21 cellular contexts compared by ENCODE assay signal in genomic region chr3:122508135-122508914, GRCh38. TPM values are rescaled to one million over a fixed set of nuclear protein-coding genes. Genes with fewer than 3 reads are reported as not detected.
DNase-seq lines count a peak whose midpoint lies in the region; ATAC-seq and TF ChIP-seq lines count a peak whose summit lies in the region.
"Had no signal": no experiment of that assay in that cellular context is flagged by ENCODE, and none has a peak within 500 bp of the region (broad histone marks: within the 10 kb centered on the region; RNA-seq: fewer than 3 reads in every experiment).

No MANE protein-coding gene starts in this region.

- CTCF ChIA-PET in OCI-LY7 (lab: Charles Lee; ENCODE audit: unreplicated experiment), result no interaction called here
- CTCF ChIA-PET in Calu3 (lab: Charles Lee), result no interaction called here

- peaks cover 41% of the 10 kb centered on the region for H4K20me1 ChIP-seq in OCI-LY7 (ENCODE audit: insufficient read depth, low read length)

- no peak for DNase-seq in activated T-cell treated with anti-CD3 and anti-CD28 coated beads, Interleukin-2, amount 50 U/mL, for 4 hours
- DNase-seq in activated T-cell treated with anti-CD3 and anti-CD28 coated beads, Interleukin-2, amount 50 U/mL, for 1 hour, result no peak
- DNase-seq in SK-MEL-5 (ENCODE audit: low read depth, low spot score) (peak; percentile 17), OCI-LY7 (ENCODE audit: low spot score) (no peak), Calu3 (no peak)
- no peak for DNase-seq in effector memory CD8-positive, alpha-beta T cell
- DNase-seq in stimulated activated effector memory CD8-positive, alpha-beta T cell treated with anti-CD3 and anti-CD28 coated beads, Interleukin-12 subunit alpha, Interleukin-12 subunit beta, amount 100 ng/mL, for 72 hours (ENCODE audit: low spot score in 2 of 2), result no peak
- DNase-seq: activated gamma-delta T cell, colonic mucosa, DMS53, foreskin fibroblast, IMR-90, NCI-H2029 treated with DMSO at 0.1 percent for 48 hours, NCI-H510A treated with DMSO at 0.1 percent for 48 hours, SHP77, upper lobe of left lung had no signal

- POLR2A ChIA-PET in OCI-LY7 (lab: Charles Lee), result interaction anchor here (0.6 to 1.1 kb wide), 3 partner anchors 10 to 30 kb away, joined by 3 to 4 read pairs (median 3); no protein-coding TSS in a partner anchor

- peaks cover 7% of the 10 kb centered on the region for H3K9me3 Mint-ChIP-seq in activated T-cell treated with anti-CD3 and anti-CD28 coated beads, Interleukin-2, amount 50 U/mL, for 4 hours
- H3K9me3 Mint-ChIP-seq in effector memory CD8-positive, alpha-beta T cell, result peaks cover 0 to 3% of the 10 kb centered on the region in 2 donors
- H3K9me3 Mint-ChIP-seq in stimulated activated effector memory CD8-positive, alpha-beta T cell treated with anti-CD3 and anti-CD28 coated beads, Interleukin-12 subunit alpha, Interleukin-12 subunit beta, amount 100 ng/mL, for 72 hours, result no peaks in the 10 kb centered on the region
- H3K9me3 Mint-ChIP-seq in Calu3 (ENCODE audit: low read depth, unreplicated experiment), result no peaks in the 10 kb centered on the region

- no TSS peak for BruUV-seq in OCI-LY7 (replicated peaks; lab: Mats Ljungman, UMichigan)
- BruUV-seq in Calu3 (replicated peaks; lab: Mats Ljungman, UMichigan), result no TSS peak

- intact Hi-C loops in OCI-LY7 (cut with micrococcal nuclease; ENCODE audit: unreplicated experiment), result no loop called here
- intact Hi-C loops in Calu3 (cut with micrococcal nuclease; ENCODE audit: unreplicated experiment), result no loop called here

- no peak overlapping the region for H3K27ac ChIP-seq in OCI-LY7 (ENCODE audit: low read depth, low read length, poor library complexity, severe bottlenecking)
- H3K27ac ChIP-seq: A549, colonic mucosa, upper lobe of left lung, VCaP had no signal

- no peaks in the 10 kb centered on the region; the same call in 1 of the 2 replicates for H3K9me3 ChIP-seq in OCI-LY7 (ENCODE audit: low read length)
- H3K9me3 ChIP-seq: A549, body of pancreas, colonic mucosa, upper lobe of left lung had no signal

- H3K79me2 ChIP-seq in OCI-LY7 (ENCODE audit: insufficient read depth, low read depth, low read length), result peaks cover 100% of the 10 kb centered on the region

- peaks cover 77% of the 10 kb centered on the region for H3K4me1 Mint-ChIP-seq in activated T-cell treated with anti-CD3 and anti-CD28 coated beads, Interleukin-2, amount 50 U/mL, for 4 hours (ENCODE audit: low read depth)
- H3K4me1 Mint-ChIP-seq in effector memory CD8-positive, alpha-beta T cell (ENCODE audit: low read depth in 2 of 2), result peaks cover 43 to 63% of the 10 kb centered on the region in 2 donors
- H3K4me1 Mint-ChIP-seq in stimulated activated effector memory CD8-positive, alpha-beta T cell treated with anti-CD3 and anti-CD28 coated beads, Interleukin-12 subunit alpha, Interleukin-12 subunit beta, amount 100 ng/mL, for 72 hours, result peaks cover 74% of the 10 kb centered on the region
- H3K4me1 Mint-ChIP-seq in Calu3 (ENCODE audit: low read depth, unreplicated experiment), result peaks cover 42% of the 10 kb centered on the region

- H3K27ac Mint-ChIP-seq in effector memory CD8-positive, alpha-beta T cell, result peak overlapping the region in 1 of 2 donors; percentile 35
- H3K27ac Mint-ChIP-seq in stimulated activated effector memory CD8-positive, alpha-beta T cell treated with anti-CD3 and anti-CD28 coated beads, Interleukin-12 subunit alpha, Interleukin-12 subunit beta, amount 100 ng/mL, for 72 hours, result peak overlapping the region; percentile 23
- H3K27ac Mint-ChIP-seq in Calu3 (ENCODE audit: unreplicated experiment), result no peak overlapping the region

- peak; percentile 67 to 70 for ATAC-seq in activated T-cell treated with anti-CD3 and anti-CD28 coated beads, Interleukin-2, amount 50 U/mL, for 4 hours
- peak; percentile 73 for ATAC-seq in effector memory CD8-positive, alpha-beta T cell (replicated peaks)
- peak; percentile 84 for ATAC-seq in stimulated activated effector memory CD8-positive, alpha-beta T cell treated with anti-CD3 and anti-CD28 coated beads, Interleukin-12 subunit alpha, Interleukin-12 subunit beta, amount 100 ng/mL, for 72 hours
- ATAC-seq in GM21529 (IDR thresholded peaks at IDR 0.05; ENCODE audit: unreplicated experiment), result no peak
- ATAC-seq: A549 had no signal

- H3K4me2 ChIP-seq in OCI-LY7 (ENCODE audit: low read length), result no peak overlapping the region
- H3K4me2 ChIP-seq: A549 had no signal

- peaks cover 62% of the 10 kb centered on the region for H3K36me3 ChIP-seq in OCI-LY7 (ENCODE audit: insufficient read depth, low read length)
- H3K36me3 ChIP-seq: colonic mucosa, upper lobe of left lung had no signal

- no peak overlapping the region for H3K4me3 Mint-ChIP-seq in activated T-cell treated with anti-CD3 and anti-CD28 coated beads, Interleukin-2, amount 50 U/mL, for 4 hours
- H3K4me3 Mint-ChIP-seq in effector memory CD8-positive, alpha-beta T cell, result peak overlapping the region in 1 of 2 donors; percentile 41
- no peak overlapping the region for H3K4me3 Mint-ChIP-seq in stimulated activated effector memory CD8-positive, alpha-beta T cell treated with anti-CD3 and anti-CD28 coated beads, Interleukin-12 subunit alpha, Interleukin-12 subunit beta, amount 100 ng/mL, for 72 hours
- no peak overlapping the region for H3K4me3 Mint-ChIP-seq in Calu3 (ENCODE audit: low read depth, unreplicated experiment)
- H3K4me3 Mint-ChIP-seq: CD14-positive monocyte had no signal

- in situ Hi-C loops in SK-MEL-5 (cut with HindIII; ENCODE audit: low pct_unique_long_range_greater_than_20kb, low sequenced_read_pairs), result no loop called here

- H3K36me3 Mint-ChIP-seq in activated T-cell treated with anti-CD3 and anti-CD28 coated beads, Interleukin-2, amount 50 U/mL, for 4 hours (ENCODE audit: insufficient read depth), result peaks cover 27% of the 10 kb centered on the region
- H3K36me3 Mint-ChIP-seq in effector memory CD8-positive, alpha-beta T cell (ENCODE audit: insufficient read depth), result no peaks in the 10 kb centered on the region
- H3K36me3 Mint-ChIP-seq in stimulated activated effector memory CD8-positive, alpha-beta T cell treated with anti-CD3 and anti-CD28 coated beads, Interleukin-12 subunit alpha, Interleukin-12 subunit beta, amount 100 ng/mL, for 72 hours, result peaks cover 8% of the 10 kb centered on the region
- H3K36me3 Mint-ChIP-seq in Calu3 (ENCODE audit: insufficient read depth, unreplicated experiment), result peaks cover 2% of the 10 kb centered on the region

- no peaks in the 10 kb centered on the region for H3K27me3 Mint-ChIP-seq in activated T-cell treated with anti-CD3 and anti-CD28 coated beads, Interleukin-2, amount 50 U/mL, for 4 hours (ENCODE audit: low read depth)
- no peaks in the 10 kb centered on the region for H3K27me3 Mint-ChIP-seq in effector memory CD8-positive, alpha-beta T cell
- H3K27me3 Mint-ChIP-seq in Calu3 (ENCODE audit: unreplicated experiment), result no peaks in the 10 kb centered on the region

- no peaks in the 10 kb centered on the region for H3K9me2 ChIP-seq in OCI-LY7 (ENCODE audit: insufficient read depth, low read length)

- TF ChIP-seq CTCF in OCI-LY7 (conservative IDR thresholded peaks at IDR 0.05; ENCODE audit: low read length), result no peak
- TF ChIP-seq CTCF in Calu3 (IDR thresholded peaks at IDR 0.05; ENCODE audit: unreplicated experiment), result no peak

- H3K4me3 ChIP-seq in OCI-LY7 (ENCODE audit: low read depth, low read length, poor library complexity, severe bottlenecking), result no peak overlapping the region
- H3K4me3 ChIP-seq: A549, body of pancreas, colonic mucosa, upper lobe of left lung had no signal

- no peak overlapping the region for H2AFZ ChIP-seq in OCI-LY7 (ENCODE audit: low read length)

- H3K4me1 ChIP-seq in OCI-LY7 (ENCODE audit: insufficient read depth, low read length, poor library complexity, severe bottlenecking), result peaks cover 15% of the 10 kb centered on the region
- H3K4me1 ChIP-seq: colonic mucosa had no signal

RNA-seq across cellular contexts. Expression of gene KPNA1, which starts 6.4 kb away (rescaled TPM):
- 10 to 100 TPM; 56.4 to 61.2 (median 61.2) TPM for total RNA-seq in activated T-cell treated with anti-CD3 and anti-CD28 coated beads, Interleukin-2, amount 50 U/mL, for 4 hours
- 26.0 and 34.8 TPM in 2 replicates for total RNA-seq in SK-MEL-5 (2014; rRNA removed; shearing (Covaris generic))
- polyA plus RNA-seq in SK-MEL-5 (2015; cell fraction: cytosol; rRNA removed), result 33.7 and 36.1 TPM in 2 replicates
- 89.7 and 100 TPM in 2 replicates for polyA plus RNA-seq in SK-MEL-5 (2015; cell fraction: nucleus; rRNA removed)
- 20.0 and 24.6 TPM in 2 replicates for total RNA-seq in OCI-LY7 (2014; rRNA removed; shearing (Covaris generic))
- total RNA-seq in OCI-LY7 (2022) (73.1 and 77.5 TPM in 2 replicates), Calu3 (2022) (76.7 and 78.5 TPM in 2 replicates)

RNA-seq across cellular contexts. Expression of gene PARP9, which starts 55.8 kb away (rescaled TPM):
- total RNA-seq in activated T-cell treated with anti-CD3 and anti-CD28 coated beads, Interleukin-2, amount 50 U/mL, for 4 hours, result 10 to 100 TPM; 18.2 to 30.9 (median 20.3) TPM
- 29.8 and 30.1 TPM in 2 replicates for total RNA-seq in SK-MEL-5 (2014; rRNA removed; shearing (Covaris generic))
- 30.3 and 41.3 TPM in 2 replicates for polyA plus RNA-seq in SK-MEL-5 (2015; cell fraction: cytosol; rRNA removed)
- 91.7 and 94.0 TPM in 2 replicates for polyA plus RNA-seq in SK-MEL-5 (2015; cell fraction: nucleus; rRNA removed)
- total RNA-seq in OCI-LY7 (2014; rRNA removed; shearing (Covaris generic)), result 1.4 TPM in 2 replicates
- total RNA-seq in OCI-LY7 (2022) (0.57 and 0.65 TPM in 2 replicates), Calu3 (2022) (71.2 and 128 TPM in 2 replicates)

RNA-seq across cellular contexts. Expression of gene DTX3L, which starts 55.8 kb away (rescaled TPM):
- total RNA-seq in activated T-cell treated with anti-CD3 and anti-CD28 coated beads, Interleukin-2, amount 50 U/mL, for 4 hours, result 10 to 100 TPM; 21.6 to 36.5 (median 25.2) TPM
- total RNA-seq in SK-MEL-5 (2014; rRNA removed; shearing (Covaris generic)), result 32.3 and 32.4 TPM in 2 replicates
- 31.3 and 42.4 TPM in 2 replicates for polyA plus RNA-seq in SK-MEL-5 (2015; cell fraction: cytosol; rRNA removed)
- 14.9 and 17.6 TPM in 2 replicates for polyA plus RNA-seq in SK-MEL-5 (2015; cell fraction: nucleus; rRNA removed)
- 1.5 and 2.2 TPM in 2 replicates for total RNA-seq in OCI-LY7 (2014; rRNA removed; shearing (Covaris generic))
- total RNA-seq in OCI-LY7 (2022) (0.94 and 1.3 TPM in 2 replicates), Calu3 (2022) (73.9 and 121 TPM in 2 replicates)

Comparison
In these comparisons a context has a peak if more than half of its experiments do, and no peak if none do; other contexts are left out.
1. RNA of gene PARP9, which starts 55.8 kb away (total RNA-seq): 71.2 to 128 TPM in Calu3, 29.8 to 30.1 TPM in SK-MEL-5 and 18.2 to 30.9 TPM in activated T-cell treated with anti-CD3 and anti-CD28 coated beads, Interleukin-2, amount 50 U/mL, for 4 hours; 0.57 to 1.4 TPM in OCI-LY7; every median in the first group is over 4 times any median in the second.
2. RNA of gene DTX3L, which starts 55.8 kb away (total RNA-seq): 73.9 to 121 TPM in Calu3, 32.3 to 32.4 TPM in SK-MEL-5 and 21.6 to 36.5 TPM in activated T-cell treated with anti-CD3 and anti-CD28 coated beads, Interleukin-2, amount 50 U/mL, for 4 hours; 0.94 to 2.2 TPM in OCI-LY7; every median in the first group is over 4 times any median in the second.